Comparison of ENCODE assay signal across 25 cellular contexts in genomic region chr5:79986260-79986659, GRCh38. TPM values are rescaled to one million over a fixed set of nuclear protein-coding genes. Genes with fewer than 3 reads are reported as not detected.
DNase-seq lines count a peak whose midpoint lies in the region; ATAC-seq, FAIRE-seq and TF ChIP-seq lines count a peak whose summit lies in the region.
"Had no signal": no experiment of that assay in that cellular context is flagged by ENCODE, and none has a peak within 500 bp of the region (broad histone marks: within the 10 kb centered on the region; RNA-seq: fewer than 3 reads in every experiment).

No MANE protein-coding gene starts in this region.

- no peak for DNase-seq in activated CD4-positive, alpha-beta memory T cell treated with anti-CD3 and anti-CD28 coated beads, Interleukin-2, amount 10 ng/mL, durations not matched to agents 7 days and 5 days
- DNase-seq in activated CD4-positive, alpha-beta memory T cell treated with anti-CD3 and anti-CD28 coated beads for 36 hours, result no peak
- DNase-seq in D721Med (ENCODE audit: insufficient read length, low spot score) (no peak), T-cell (no peak), NCI-H345 (lab: John Stamatoyannopoulos, UW) (no peak), pons (ENCODE audit: low spot score) (no peak)
- no peak for DNase-seq in effector CD8-positive, alpha-beta T cell (lab: John Stamatoyannopoulos, UW)
- DNase-seq: Calu3; CD8-positive, alpha-beta memory T cell; GDM1; KBM-7; MM.1S; NCI-H1048; NCI-H1417 treated with DMSO at 0.1 percent for 48 hours; NCI-H187; NCI-H2227 treated with DMSO at 0.1 percent for 48 hours; NCI-H510A treated with DMSO at 0.1 percent for 48 hours; NCI-H748 treated with DMSO at 0.1 percent for 48 hours; NK-92 treated with Interleukin-12 subunit alpha and Interleukin-12 subunit beta, amount 100 ng/mL, for 24 hours had no signal

- POLR2A ChIA-PET in activated CD4-positive, alpha-beta memory T cell treated with anti-CD3 and anti-CD28 coated beads, Interleukin-2, amount 10 ng/mL, durations not matched to agents 7 days and 5 days (lab: Charles Lee), result no interaction called here
- POLR2A ChIA-PET in activated CD4-positive, alpha-beta memory T cell treated with anti-CD3 and anti-CD28 coated beads for 36 hours (lab: Charles Lee), result no interaction called here
- POLR2A ChIA-PET in T-cell (lab: Charles Lee), result no interaction called here

- TF ChIP-seq CTCF in D721Med (IDR thresholded peaks at IDR 0.05; ENCODE audit: insufficient read depth, missing control alignments), result no peak

- intact Hi-C loops in activated CD4-positive, alpha-beta memory T cell treated with anti-CD3 and anti-CD28 coated beads for 36 hours (cut with micrococcal nuclease), result no loop called here

- peak; percentile 82 for FAIRE-seq in D721Med (lab: Jason Lieb, UNC)
- FAIRE-seq: A204.1, GM18507, HepG2 had no signal

- H3K9me3 Mint-ChIP-seq in activated CD4-positive, alpha-beta memory T cell treated with anti-CD3 and anti-CD28 coated beads, Interleukin-2, amount 10 ng/mL, durations not matched to agents 7 days and 5 days, result no peaks in the 10 kb centered on the region
- H3K9me3 Mint-ChIP-seq in activated CD4-positive, alpha-beta memory T cell treated with anti-CD3 and anti-CD28 coated beads for 36 hours, result no peaks in the 10 kb centered on the region
- no peaks in the 10 kb centered on the region for H3K9me3 Mint-ChIP-seq in T-cell
- no peaks in the 10 kb centered on the region for H3K9me3 Mint-ChIP-seq in activated naive CD8-positive, alpha-beta T cell (ENCODE audit: low read depth)
- H3K9me3 Mint-ChIP-seq: CD8-positive, alpha-beta memory T cell; GM23338 had no signal

- peak overlapping the region; percentile 27 for H3K4me3 Mint-ChIP-seq in activated CD4-positive, alpha-beta memory T cell treated with anti-CD3 and anti-CD28 coated beads, Interleukin-2, amount 10 ng/mL, durations not matched to agents 7 days and 5 days
- H3K4me3 Mint-ChIP-seq in activated CD4-positive, alpha-beta memory T cell treated with anti-CD3 and anti-CD28 coated beads for 36 hours, result no peak overlapping the region
- H3K4me3 Mint-ChIP-seq in T-cell, result no peak overlapping the region
- peak overlapping the region; percentile 5 for H3K4me3 Mint-ChIP-seq in activated naive CD8-positive, alpha-beta T cell
- H3K4me3 Mint-ChIP-seq: CD8-positive, alpha-beta memory T cell; GM23338 had no signal

- no peaks in the 10 kb centered on the region for H3K27me3 Mint-ChIP-seq in activated CD4-positive, alpha-beta memory T cell treated with anti-CD3 and anti-CD28 coated beads, Interleukin-2, amount 10 ng/mL, durations not matched to agents 7 days and 5 days
- H3K27me3 Mint-ChIP-seq in activated CD4-positive, alpha-beta memory T cell treated with anti-CD3 and anti-CD28 coated beads for 36 hours, result no peaks in the 10 kb centered on the region
- no peaks in the 10 kb centered on the region for H3K27me3 Mint-ChIP-seq in T-cell
- no peaks in the 10 kb centered on the region for H3K27me3 Mint-ChIP-seq in activated naive CD8-positive, alpha-beta T cell
- H3K27me3 Mint-ChIP-seq: CD8-positive, alpha-beta memory T cell had no signal

- ATAC-seq in T-cell (replicated peaks in 1 of 4), result no peak
- ATAC-seq: GM23338, HepG2, Panc1 had no signal

- no peak overlapping the region for H3K27ac Mint-ChIP-seq in activated CD4-positive, alpha-beta memory T cell treated with anti-CD3 and anti-CD28 coated beads, Interleukin-2, amount 10 ng/mL, durations not matched to agents 7 days and 5 days
- H3K27ac Mint-ChIP-seq in activated CD4-positive, alpha-beta memory T cell treated with anti-CD3 and anti-CD28 coated beads for 36 hours, result no peak overlapping the region
- H3K27ac Mint-ChIP-seq in T-cell, result peak overlapping the region; percentile 15 to 28
- peak overlapping the region; percentile 85 for H3K27ac Mint-ChIP-seq in activated naive CD8-positive, alpha-beta T cell
- H3K27ac Mint-ChIP-seq: GM23338 had no signal

- peaks cover 78% of the 10 kb centered on the region for H3K36me3 Mint-ChIP-seq in activated CD4-positive, alpha-beta memory T cell treated with anti-CD3 and anti-CD28 coated beads, Interleukin-2, amount 10 ng/mL, durations not matched to agents 7 days and 5 days (ENCODE audit: low read depth)
- peaks cover 51% of the 10 kb centered on the region for H3K36me3 Mint-ChIP-seq in activated CD4-positive, alpha-beta memory T cell treated with anti-CD3 and anti-CD28 coated beads for 36 hours
- peaks cover 60% of the 10 kb centered on the region for H3K36me3 Mint-ChIP-seq in T-cell
- peaks cover 33% of the 10 kb centered on the region for H3K36me3 Mint-ChIP-seq in activated naive CD8-positive, alpha-beta T cell

- CTCF ChIA-PET in activated CD4-positive, alpha-beta memory T cell treated with anti-CD3 and anti-CD28 coated beads, Interleukin-2, amount 10 ng/mL, durations not matched to agents 7 days and 5 days (lab: Charles Lee), result interaction anchor here (0.7 kb wide), 1 partner anchor 320 kb away, joined by 3 read pairs; no protein-coding TSS in a partner anchor
- CTCF ChIA-PET in activated CD4-positive, alpha-beta memory T cell treated with anti-CD3 and anti-CD28 coated beads for 36 hours (lab: Charles Lee), result no interaction called here
- CTCF ChIA-PET in T-cell (lab: Charles Lee), result no interaction called here

- peaks cover 72% of the 10 kb centered on the region for H3K4me1 Mint-ChIP-seq in activated CD4-positive, alpha-beta memory T cell treated with anti-CD3 and anti-CD28 coated beads, Interleukin-2, amount 10 ng/mL, durations not matched to agents 7 days and 5 days
- H3K4me1 Mint-ChIP-seq in activated CD4-positive, alpha-beta memory T cell treated with anti-CD3 and anti-CD28 coated beads for 36 hours (ENCODE audit: low read depth), result peaks cover 57% of the 10 kb centered on the region
- peaks cover 28 to 40% (median 32%) of the 10 kb centered on the region in 3 donors for H3K4me1 Mint-ChIP-seq in T-cell
- peaks cover 67% of the 10 kb centered on the region for H3K4me1 Mint-ChIP-seq in activated naive CD8-positive, alpha-beta T cell (ENCODE audit: low read depth)

RNA-seq across cellular contexts. Expression of gene MTX3, which starts 4.8 kb away (rescaled TPM):
- total RNA-seq in activated CD4-positive, alpha-beta memory T cell treated with anti-CD3 and anti-CD28 coated beads, Interleukin-2, amount 10 ng/mL, durations not matched to agents 7 days and 5 days, result 10 to 100 TPM; 22.8 TPM
- 10 to 100 TPM; 13.3 to 16.8 TPM for total RNA-seq in activated CD4-positive, alpha-beta memory T cell treated with anti-CD3 and anti-CD28 coated beads for 36 hours
- total RNA-seq in T-cell, result 10 to 100 TPM; 17.9 to 28.7 (median 21.0) TPM

RNA-seq across cellular contexts. Expression of gene THBS4, which starts 48.9 kb away (rescaled TPM):
- total RNA-seq in activated CD4-positive, alpha-beta memory T cell treated with anti-CD3 and anti-CD28 coated beads, Interleukin-2, amount 10 ng/mL, durations not matched to agents 7 days and 5 days, result 1 to 10 TPM; 2.2 to 3.6 TPM
- total RNA-seq in activated CD4-positive, alpha-beta memory T cell treated with anti-CD3 and anti-CD28 coated beads for 36 hours, result 1 to 10 TPM; 1.8 to 2.2 TPM
- total RNA-seq in T-cell, result 1 to 10 TPM in 1 of 5 donors, under 1 TPM in 4; 0.15 to 1.1 (median 0.53) TPM

Comparison
In these comparisons a context has a peak if more than half of its experiments do, and no peak if none do; other contexts are left out.
1. H3K4me3 Mint-ChIP-seq: peak in activated CD4-positive, alpha-beta memory T cell treated with anti-CD3 and anti-CD28 coated beads, Interleukin-2, amount 10 ng/mL, durations not matched to agents 7 days and 5 days (single experiment) and activated naive CD8-positive, alpha-beta T cell (single experiment); none in activated CD4-positive, alpha-beta memory T cell treated with anti-CD3 and anti-CD28 coated beads for 36 hours (single experiment) and T-cell (0 of 3).
2. H3K27ac Mint-ChIP-seq: peak in T-cell (2 of 2) and activated naive CD8-positive, alpha-beta T cell (single experiment); none in activated CD4-positive, alpha-beta memory T cell treated with anti-CD3 and anti-CD28 coated beads, Interleukin-2, amount 10 ng/mL, durations not matched to agents 7 days and 5 days (single experiment) and activated CD4-positive, alpha-beta memory T cell treated with anti-CD3 and anti-CD28 coated beads for 36 hours (single experiment).